ENCODE assay signal across 10 cellular contexts in the genomic region with DNA sequence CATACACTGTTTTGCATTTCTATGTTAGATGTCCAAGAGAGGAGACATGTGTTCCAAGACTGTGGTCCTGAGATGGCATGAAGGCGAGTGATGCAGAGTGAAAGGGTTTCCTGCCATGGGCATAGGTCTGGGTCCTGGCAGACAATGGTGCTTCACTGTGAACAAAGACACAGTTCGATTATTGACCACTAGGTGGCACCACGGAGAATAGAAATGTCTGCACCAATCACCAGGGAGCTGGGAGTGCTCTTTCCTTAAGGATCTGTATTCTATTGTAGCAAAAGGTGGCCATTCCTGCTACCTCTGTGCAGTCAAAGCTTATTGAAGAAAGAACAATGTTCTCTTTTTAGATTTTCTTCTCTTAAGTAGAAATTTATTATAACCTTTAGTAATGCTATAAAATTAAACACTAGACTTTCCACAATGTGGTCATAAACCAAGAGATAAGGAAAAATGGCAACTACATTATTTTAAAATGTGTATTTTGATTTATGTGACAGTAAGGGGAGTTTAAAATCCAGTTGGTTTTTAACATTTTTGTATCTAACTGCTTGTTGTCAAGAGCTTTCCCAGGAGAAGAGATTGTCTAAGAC.
DNase-seq lines count a peak whose midpoint lies in the region; ATAC-seq, FAIRE-seq and TF ChIP-seq lines count a peak whose summit lies in the region.
"Had no signal": no experiment of that assay in that cellular context is flagged by ENCODE, and none has a peak within 500 bp of the region (broad histone marks: within the 10 kb centered on the region; RNA-seq: fewer than 3 reads in every experiment).

No MANE protein-coding gene starts in this region.

- CTCF ChIA-PET in GM12878 (lab: Yijun Ruan, JAX), result interaction anchor here (0.5 to 1.6 kb wide), 3 partner anchors 11 to 299 kb away, joined by 3 to 8 read pairs (median 4); no protein-coding TSS in a partner anchor

- no peak overlapping the region for H3K9ac ChIP-seq in GM12878 (ENCODE audit: control insufficient read depth, insufficient read depth, low read length)
- H3K9ac ChIP-seq: parathyroid adenoma had no signal

- TF ChIP-seq RAD21 in GM12878 (IDR thresholded peaks at IDR 0.05; ENCODE audit: insufficient read depth, low read depth, low read length), result no peak

- 3% methylated on average over 3 of the region's 3 CpGs for WGBS in GM12878 (ENCODE audit: insufficient coverage, insufficient replicate concordance, low lambda C conversion rate, missing lambda C conversion rate)

- POLR2A ChIA-PET in GM12878 (lab: Charles Lee), result no interaction called here

- in situ Hi-C loops in GM12878 (cut with MboI), result no loop called here

- TF ChIP-seq POLR2A in GM12878 (IDR thresholded peaks at IDR 0.05; ENCODE audit: low read depth, low read length), result no peak

- SMC1A ChIA-PET in GM12878 (lab: Charles Lee; ENCODE audit: uncharacterized antibody, unreplicated experiment), result no interaction called here

- DNase-seq in D341Med (ENCODE audit: low spot score), result peak; percentile 84
- peak; percentile 35 for DNase-seq in GM19239 (ENCODE audit: insufficient read length, low spot score)
- DNase-seq in NCI-H446 treated with DMSO at 0.1 percent for 48 hours (lab: John Stamatoyannopoulos, UW), result peak; percentile 2
- no peak for DNase-seq in GM12878 (ENCODE audit: low read depth, low spot score)
- no peak for DNase-seq in left lobe of liver (ENCODE audit: low spot score)
- DNase-seq: activated B cell treated with CpG ODN at 0.5 μM for 24 hours had no signal

- H3K27ac ChIP-seq in GM12878 (ENCODE audit: control insufficient read depth, insufficient read depth), result no peak overlapping the region
- H3K27ac ChIP-seq: parathyroid adenoma had no signal

- no TSS peak for BruUV-seq in GM12878 (replicated peaks; lab: Mats Ljungman, UMichigan)

- no peaks in the 10 kb centered on the region for H3K36me3 ChIP-seq in GM12878 (ENCODE audit: control insufficient read depth in 2 of 2, insufficient read depth in 2 of 2, low read length in 1 of 2)

- H3K4me2 ChIP-seq in GM12878 (ENCODE audit: control insufficient read depth, insufficient read depth), result no peak overlapping the region

- no peaks in the 10 kb centered on the region for H3K79me2 ChIP-seq in GM12878 (ENCODE audit: control insufficient read depth, insufficient read depth, low read length)
- H3K79me2 ChIP-seq: parathyroid adenoma had no signal

- FAIRE-seq in GM19239 (lab: Jason Lieb, UNC), result no peak
- FAIRE-seq in GM12878 (lab: Jason Lieb, UNC), result no peak

- no peaks in the 10 kb centered on the region for H3K4me1 ChIP-seq in GM12878 (ENCODE audit: control insufficient read depth, insufficient read depth, low read length)
- H3K4me1 ChIP-seq: parathyroid adenoma had no signal

- RAD21 ChIA-PET in GM12878 (lab: Charles Lee; ENCODE audit: unreplicated experiment), result no interaction called here

- H3K27me3 ChIP-seq in GM12878 (replicated peaks in 1 of 2; ENCODE audit: control insufficient read depth in 2 of 2, insufficient read depth in 2 of 2, low read length in 1 of 2), result no peaks in the 10 kb centered on the region

- no peak for TF ChIP-seq EP300 in GM12878 (IDR thresholded peaks at IDR 0.05; ENCODE audit: borderline replicate concordance in 1 of 2, control insufficient read depth in 1 of 2, low read depth in 2 of 2, low read length in 2 of 2)

- H3K4me3 ChIP-seq in GM12878, result no peak overlapping the region

- H3K9me3 ChIP-seq in GM12878 (replicated peaks; ENCODE audit: control insufficient read depth, insufficient read depth, low read length), result no peaks in the 10 kb centered on the region; the same call in 2 of the 3 replicates

- H4K20me1 ChIP-seq in GM12878 (ENCODE audit: control insufficient read depth, insufficient read depth), result no peaks in the 10 kb centered on the region

- H2AFZ ChIP-seq in GM12878 (ENCODE audit: control insufficient read depth, low read depth, low read length), result no peak overlapping the region
- H2AFZ ChIP-seq: parathyroid adenoma had no signal

- no peak for ATAC-seq in GM12878
- ATAC-seq in left lobe of liver, result peak; percentile 95
- no peak for ATAC-seq in GM21447 (IDR thresholded peaks at IDR 0.05; ENCODE audit: unreplicated experiment)
- ATAC-seq in GM18873 (IDR thresholded peaks at IDR 0.05; ENCODE audit: low FRiP score, unreplicated experiment), result no peak
- no peak for ATAC-seq in HG02852 (IDR thresholded peaks at IDR 0.05; ENCODE audit: unreplicated experiment)

- intact Hi-C loops in GM12878 (cut with micrococcal nuclease; ENCODE audit: unreplicated experiment), result no loop called here

- TF ChIP-seq CTCF in GM12878 (IDR thresholded peaks at IDR 0.05 in 2 of 3, conservative IDR thresholded peaks at IDR 0.05 in 1 of 3; ENCODE audit: control insufficient read depth in 2 of 3, extremely low read depth in 1 of 3, insufficient read depth in 1 of 3, low read depth in 3 of 3, low read length in 3 of 3), result peak; percentile 25 to 29 (median 29); a peak in 4 of 6 replicates

TF ChIP-seq in GM12878, 131 proteins besides CTCF, POLR2A, EP300 and RAD21:
- no peak for TF ChIP-seq KDM1A (IDR thresholded peaks at IDR 0.05; ENCODE audit: borderline replicate concordance)
- no peak for TF ChIP-seq PKNOX1 (IDR thresholded peaks at IDR 0.05)
- no peak for TF ChIP-seq CHD1 (IDR thresholded peaks at IDR 0.05; ENCODE audit: low read depth, low read length)
- no peak for TF ChIP-seq SP1 (IDR thresholded peaks at IDR 0.05; ENCODE audit: low read depth, low read length)
- TF ChIP-seq ZNF384 (IDR thresholded peaks at IDR 0.05; ENCODE audit: borderline replicate concordance, low read depth, low read length), result no peak
- no peak for TF ChIP-seq ZZZ3 (IDR thresholded peaks at IDR 0.05; ENCODE audit: control insufficient read depth, insufficient read length, low read depth)
- no peak for TF ChIP-seq NR2F1 (conservative IDR thresholded peaks at IDR 0.05)
- TF ChIP-seq ATF3 (IDR thresholded peaks at IDR 0.05; ENCODE audit: borderline replicate concordance, extremely low read depth, low read depth, low read length), result no peak
- TF ChIP-seq SMARCA5 (IDR thresholded peaks at IDR 0.05), result no peak
- TF ChIP-seq CHD2 (IDR thresholded peaks at IDR 0.05; ENCODE audit: borderline replicate concordance, low read depth, low read length), result no peak
- TF ChIP-seq MXI1 (IDR thresholded peaks at IDR 0.05; ENCODE audit: low read depth, low read length), result no peak
- TF ChIP-seq, protein P1, sequence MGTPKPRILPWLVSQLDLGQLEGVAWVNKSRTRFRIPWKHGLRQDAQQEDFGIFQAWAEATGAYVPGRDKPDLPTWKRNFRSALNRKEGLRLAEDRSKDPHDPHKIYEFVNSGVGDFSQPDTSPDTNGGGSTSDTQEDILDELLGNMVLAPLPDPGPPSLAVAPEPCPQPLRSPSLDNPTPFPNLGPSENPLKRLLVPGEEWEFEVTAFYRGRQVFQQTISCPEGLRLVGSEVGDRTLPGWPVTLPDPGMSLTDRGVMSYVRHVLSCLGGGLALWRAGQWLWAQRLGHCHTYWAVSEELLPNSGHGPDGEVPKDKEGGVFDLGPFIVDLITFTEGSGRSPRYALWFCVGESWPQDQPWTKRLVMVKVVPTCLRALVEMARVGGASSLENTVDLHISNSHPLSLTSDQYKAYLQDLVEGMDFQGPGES (IDR thresholded peaks at IDR 0.05), result no peak
- no peak for TF ChIP-seq IKZF2 (IDR thresholded peaks at IDR 0.05)
- TF ChIP-seq ZSCAN29 (IDR thresholded peaks at IDR 0.05), result no peak
- TF ChIP-seq, protein P2, sequence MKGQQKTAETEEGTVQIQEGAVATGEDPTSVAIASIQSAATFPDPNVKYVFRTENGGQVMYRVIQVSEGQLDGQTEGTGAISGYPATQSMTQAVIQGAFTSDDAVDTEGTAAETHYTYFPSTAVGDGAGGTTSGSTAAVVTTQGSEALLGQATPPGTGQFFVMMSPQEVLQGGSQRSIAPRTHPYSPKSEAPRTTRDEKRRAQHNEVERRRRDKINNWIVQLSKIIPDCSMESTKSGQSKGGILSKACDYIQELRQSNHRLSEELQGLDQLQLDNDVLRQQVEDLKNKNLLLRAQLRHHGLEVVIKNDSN (IDR thresholded peaks at IDR 0.05; ENCODE audit: borderline replicate concordance, extremely low read length, insufficient read depth, low read depth, low read length), result no peak
- TF ChIP-seq SREBF1 (IDR thresholded peaks at IDR 0.05; ENCODE audit: low read length), result no peak
- TF ChIP-seq, protein P3, sequence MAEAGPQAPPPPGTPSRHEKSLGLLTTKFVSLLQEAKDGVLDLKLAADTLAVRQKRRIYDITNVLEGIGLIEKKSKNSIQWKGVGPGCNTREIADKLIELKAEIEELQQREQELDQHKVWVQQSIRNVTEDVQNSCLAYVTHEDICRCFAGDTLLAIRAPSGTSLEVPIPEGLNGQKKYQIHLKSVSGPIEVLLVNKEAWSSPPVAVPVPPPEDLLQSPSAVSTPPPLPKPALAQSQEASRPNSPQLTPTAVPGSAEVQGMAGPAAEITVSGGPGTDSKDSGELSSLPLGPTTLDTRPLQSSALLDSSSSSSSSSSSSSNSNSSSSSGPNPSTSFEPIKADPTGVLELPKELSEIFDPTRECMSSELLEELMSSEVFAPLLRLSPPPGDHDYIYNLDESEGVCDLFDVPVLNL (IDR thresholded peaks at IDR 0.05; ENCODE audit: low read depth, low read length), result no peak

Comparison
In these comparisons a context has a peak if more than half of its experiments do, and no peak if none do; other contexts are left out.
1. DNase-seq: peak in D341Med (single experiment), GM19239 (single experiment) and NCI-H446 treated with DMSO at 0.1 percent for 48 hours (single experiment); none in GM12878 (single experiment) and left lobe of liver (single experiment).